Comparison of ENCODE assay signal across 10 cellular contexts in the genomic region with DNA sequence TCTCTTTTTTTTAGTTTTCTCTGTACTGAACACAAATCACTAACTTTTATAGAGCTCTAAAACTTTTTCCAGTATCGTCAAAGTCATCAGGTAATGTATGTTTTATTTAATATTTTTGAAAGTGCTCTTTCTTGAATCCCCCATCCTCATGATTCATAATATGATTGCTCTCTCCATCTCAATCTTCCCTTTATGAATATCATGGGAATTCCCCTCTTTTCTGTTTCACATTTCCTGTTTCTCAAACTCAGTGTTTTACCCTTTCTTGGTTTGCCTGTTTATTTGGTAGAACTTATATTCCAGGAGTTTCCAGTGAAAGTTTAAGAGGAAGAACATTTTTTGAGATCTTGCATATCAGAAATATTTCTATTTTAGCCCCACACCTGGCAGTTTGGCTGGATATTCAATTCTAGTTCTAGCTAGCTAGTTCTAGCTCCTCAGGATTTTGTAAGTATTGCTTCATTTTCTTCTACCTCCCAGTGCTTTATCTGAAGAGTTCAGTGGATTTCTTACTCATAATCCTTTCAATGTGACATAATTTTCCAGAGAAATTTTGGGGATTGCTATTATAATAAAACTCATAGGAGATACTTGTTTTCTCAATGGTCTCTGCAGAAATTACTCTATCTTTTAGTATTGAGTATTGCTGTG.
A peak's percentile ranks its signal among the peaks of the same experiment; 100 is the strongest.
DNase-seq lines count a peak whose midpoint lies in the region; ATAC-seq and TF ChIP-seq lines count a peak whose summit lies in the region.
"Had no signal": no experiment of that assay in that cellular context is flagged by ENCODE, and none has a peak within 500 bp of the region (broad histone marks: within the 10 kb centered on the region; RNA-seq: fewer than 3 reads in every experiment).

No MANE protein-coding gene starts in this region.

- no peak for TF ChIP-seq CTCF in fibroblast of pulmonary artery (IDR thresholded peaks at IDR 0.05; ENCODE audit: low read length, missing control alignments)

- DNase-seq in fibroblast of pulmonary artery (ENCODE audit: low read depth) (peak; percentile 49), DMS153 treated with DMSO at 0.1 percent for 48 hours (lab: John Stamatoyannopoulos, UW; ENCODE audit: unreplicated experiment) (no peak), NCI-H187 (lab: John Stamatoyannopoulos, UW) (no peak), middle frontal gyrus (ENCODE audit: extremely low spot score, low spot score) (no peak)
- no peak for DNase-seq in activated CD8-positive, alpha-beta memory T cell treated with anti-CD3 and anti-CD28 coated beads, Interleukin-2, amount 50 U/mL, for 48 hours
- DNase-seq: NCI-H748 treated with DMSO at 0.1 percent for 48 hours, uterus had no signal

- peak; percentile 92 for ATAC-seq in GM18517 (IDR thresholded peaks at IDR 0.05; ENCODE audit: unreplicated experiment)
- ATAC-seq in GM21447 (IDR thresholded peaks at IDR 0.05; ENCODE audit: unreplicated experiment) = peak; percentile 97
- peak; percentile 87 for ATAC-seq in HG03175 (IDR thresholded peaks at IDR 0.05; ENCODE audit: unreplicated experiment)

- H3K4me3 ChIP-seq in fibroblast of pulmonary artery (replicated peaks; ENCODE audit: low read depth, low read length) = no peak overlapping the region
- H3K4me3 ChIP-seq: uterus had no signal
